Comparison of ENCODE assay signal across 1 cellular context in genomic region chr1:3482590-3482899, GRCh38.
TF ChIP-seq lines count a peak whose summit lies in the region.

No MANE protein-coding gene starts in this region.

TF ChIP-seq in HepG2, 621 proteins besides CTCF, POLR2A, EP300 and RAD21 (continued from another document and continues in another):
- no peak for TF ChIP-seq ATF2 (CRISPR knock-in tag; IDR thresholded peaks at IDR 0.05)
- TF ChIP-seq AKAP8 (CRISPR knock-in tag; IDR thresholded peaks at IDR 0.05) = 0 out of 2 replicates have a peak, but pooled peaks have one; percentile 24
- TF ChIP-seq ZNF563 (CRISPR knock-in tag; IDR thresholded peaks at IDR 0.05) = no peak
- TF ChIP-seq, protein P1, sequence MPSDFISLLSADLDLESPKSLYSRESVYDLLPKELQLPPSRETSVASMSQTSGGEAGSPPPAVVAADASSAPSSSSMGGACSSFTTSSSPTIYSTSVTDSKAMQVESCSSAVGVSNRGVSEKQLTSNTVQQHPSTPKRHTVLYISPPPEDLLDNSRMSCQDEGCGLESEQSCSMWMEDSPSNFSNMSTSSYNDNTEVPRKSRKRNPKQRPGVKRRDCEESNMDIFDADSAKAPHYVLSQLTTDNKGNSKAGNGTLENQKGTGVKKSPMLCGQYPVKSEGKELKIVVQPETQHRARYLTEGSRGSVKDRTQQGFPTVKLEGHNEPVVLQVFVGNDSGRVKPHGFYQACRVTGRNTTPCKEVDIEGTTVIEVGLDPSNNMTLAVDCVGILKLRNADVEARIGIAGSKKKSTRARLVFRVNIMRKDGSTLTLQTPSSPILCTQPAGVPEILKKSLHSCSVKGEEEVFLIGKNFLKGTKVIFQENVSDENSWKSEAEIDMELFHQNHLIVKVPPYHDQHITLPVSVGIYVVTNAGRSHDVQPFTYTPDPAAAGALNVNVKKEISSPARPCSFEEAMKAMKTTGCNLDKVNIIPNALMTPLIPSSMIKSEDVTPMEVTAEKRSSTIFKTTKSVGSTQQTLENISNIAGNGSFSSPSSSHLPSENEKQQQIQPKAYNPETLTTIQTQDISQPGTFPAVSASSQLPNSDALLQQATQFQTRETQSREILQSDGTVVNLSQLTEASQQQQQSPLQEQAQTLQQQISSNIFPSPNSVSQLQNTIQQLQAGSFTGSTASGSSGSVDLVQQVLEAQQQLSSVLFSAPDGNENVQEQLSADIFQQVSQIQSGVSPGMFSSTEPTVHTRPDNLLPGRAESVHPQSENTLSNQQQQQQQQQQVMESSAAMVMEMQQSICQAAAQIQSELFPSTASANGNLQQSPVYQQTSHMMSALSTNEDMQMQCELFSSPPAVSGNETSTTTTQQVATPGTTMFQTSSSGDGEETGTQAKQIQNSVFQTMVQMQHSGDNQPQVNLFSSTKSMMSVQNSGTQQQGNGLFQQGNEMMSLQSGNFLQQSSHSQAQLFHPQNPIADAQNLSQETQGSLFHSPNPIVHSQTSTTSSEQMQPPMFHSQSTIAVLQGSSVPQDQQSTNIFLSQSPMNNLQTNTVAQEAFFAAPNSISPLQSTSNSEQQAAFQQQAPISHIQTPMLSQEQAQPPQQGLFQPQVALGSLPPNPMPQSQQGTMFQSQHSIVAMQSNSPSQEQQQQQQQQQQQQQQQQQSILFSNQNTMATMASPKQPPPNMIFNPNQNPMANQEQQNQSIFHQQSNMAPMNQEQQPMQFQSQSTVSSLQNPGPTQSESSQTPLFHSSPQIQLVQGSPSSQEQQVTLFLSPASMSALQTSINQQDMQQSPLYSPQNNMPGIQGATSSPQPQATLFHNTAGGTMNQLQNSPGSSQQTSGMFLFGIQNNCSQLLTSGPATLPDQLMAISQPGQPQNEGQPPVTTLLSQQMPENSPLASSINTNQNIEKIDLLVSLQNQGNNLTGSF (CRISPR knock-in tag; IDR thresholded peaks at IDR 0.05) = no peak
- TF ChIP-seq, protein P2, sequence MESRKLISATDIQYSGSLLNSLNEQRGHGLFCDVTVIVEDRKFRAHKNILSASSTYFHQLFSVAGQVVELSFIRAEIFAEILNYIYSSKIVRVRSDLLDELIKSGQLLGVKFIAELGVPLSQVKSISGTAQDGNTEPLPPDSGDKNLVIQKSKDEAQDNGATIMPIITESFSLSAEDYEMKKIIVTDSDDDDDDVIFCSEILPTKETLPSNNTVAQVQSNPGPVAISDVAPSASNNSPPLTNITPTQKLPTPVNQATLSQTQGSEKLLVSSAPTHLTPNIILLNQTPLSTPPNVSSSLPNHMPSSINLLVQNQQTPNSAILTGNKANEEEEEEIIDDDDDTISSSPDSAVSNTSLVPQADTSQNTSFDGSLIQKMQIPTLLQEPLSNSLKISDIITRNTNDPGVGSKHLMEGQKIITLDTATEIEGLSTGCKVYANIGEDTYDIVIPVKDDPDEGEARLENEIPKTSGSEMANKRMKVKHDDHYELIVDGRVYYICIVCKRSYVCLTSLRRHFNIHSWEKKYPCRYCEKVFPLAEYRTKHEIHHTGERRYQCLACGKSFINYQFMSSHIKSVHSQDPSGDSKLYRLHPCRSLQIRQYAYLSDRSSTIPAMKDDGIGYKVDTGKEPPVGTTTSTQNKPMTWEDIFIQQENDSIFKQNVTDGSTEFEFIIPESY (CRISPR knock-in tag; IDR thresholded peaks at IDR 0.05) = no peak
- TF ChIP-seq RBFOX2 (IDR thresholded peaks at IDR 0.05; ENCODE audit: low read depth, low read length) = peak; percentile 26
- peak; percentile 55; the same call in 1 of the 2 replicates for TF ChIP-seq PATZ1 (CRISPR knock-in tag; IDR thresholded peaks at IDR 0.05)
- no peak for TF ChIP-seq ELF1 (CRISPR knock-in tag; IDR thresholded peaks at IDR 0.05)
- no peak for TF ChIP-seq ATAD3A (CRISPR knock-in tag; IDR thresholded peaks at IDR 0.05)
- no peak for TF ChIP-seq ZNF639 (CRISPR knock-in tag; conservative IDR thresholded peaks at IDR 0.05)
- TF ChIP-seq ZNF780A (CRISPR knock-in tag; IDR thresholded peaks at IDR 0.05) = no peak
- TF ChIP-seq PCBP1 (IDR thresholded peaks at IDR 0.05; ENCODE audit: borderline replicate concordance, low read depth, low read length) = peak; percentile 72; the same call in 1 of the 2 replicates
- TF ChIP-seq ZNF768 (CRISPR knock-in tag; IDR thresholded peaks at IDR 0.05) = no peak
- TF ChIP-seq XRCC5 (optimal IDR thresholded peaks at IDR 0.05; ENCODE audit: low read length) = peak; percentile 45
- TF ChIP-seq THRA (CRISPR knock-in tag; IDR thresholded peaks at IDR 0.05; ENCODE audit: borderline replicate concordance) = peak; percentile 27; the same call in 1 of the 2 replicates
- no peak for TF ChIP-seq ZNF772 (CRISPR knock-in tag; IDR thresholded peaks at IDR 0.05)
- TF ChIP-seq, protein P3, sequence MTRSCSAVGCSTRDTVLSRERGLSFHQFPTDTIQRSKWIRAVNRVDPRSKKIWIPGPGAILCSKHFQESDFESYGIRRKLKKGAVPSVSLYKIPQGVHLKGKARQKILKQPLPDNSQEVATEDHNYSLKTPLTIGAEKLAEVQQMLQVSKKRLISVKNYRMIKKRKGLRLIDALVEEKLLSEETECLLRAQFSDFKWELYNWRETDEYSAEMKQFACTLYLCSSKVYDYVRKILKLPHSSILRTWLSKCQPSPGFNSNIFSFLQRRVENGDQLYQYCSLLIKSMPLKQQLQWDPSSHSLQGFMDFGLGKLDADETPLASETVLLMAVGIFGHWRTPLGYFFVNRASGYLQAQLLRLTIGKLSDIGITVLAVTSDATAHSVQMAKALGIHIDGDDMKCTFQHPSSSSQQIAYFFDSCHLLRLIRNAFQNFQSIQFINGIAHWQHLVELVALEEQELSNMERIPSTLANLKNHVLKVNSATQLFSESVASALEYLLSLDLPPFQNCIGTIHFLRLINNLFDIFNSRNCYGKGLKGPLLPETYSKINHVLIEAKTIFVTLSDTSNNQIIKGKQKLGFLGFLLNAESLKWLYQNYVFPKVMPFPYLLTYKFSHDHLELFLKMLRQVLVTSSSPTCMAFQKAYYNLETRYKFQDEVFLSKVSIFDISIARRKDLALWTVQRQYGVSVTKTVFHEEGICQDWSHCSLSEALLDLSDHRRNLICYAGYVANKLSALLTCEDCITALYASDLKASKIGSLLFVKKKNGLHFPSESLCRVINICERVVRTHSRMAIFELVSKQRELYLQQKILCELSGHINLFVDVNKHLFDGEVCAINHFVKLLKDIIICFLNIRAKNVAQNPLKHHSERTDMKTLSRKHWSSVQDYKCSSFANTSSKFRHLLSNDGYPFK (CRISPR knock-in tag; IDR thresholded peaks at IDR 0.05; ENCODE audit: borderline replicate concordance) = no peak
- no peak for TF ChIP-seq ARID5B (CRISPR knock-in tag; IDR thresholded peaks at IDR 0.05)
- TF ChIP-seq ZNF432 (CRISPR knock-in tag; IDR thresholded peaks at IDR 0.05; ENCODE audit: borderline replicate concordance) = no peak
- no peak for TF ChIP-seq MTA1 (CRISPR knock-in tag; IDR thresholded peaks at IDR 0.05; ENCODE audit: borderline replicate concordance)
- no peak for TF ChIP-seq FOXA1 (IDR thresholded peaks at IDR 0.05)
- no peak for TF ChIP-seq FOXA1 (CRISPR knock-in tag; IDR thresholded peaks at IDR 0.05)
- no peak for TF ChIP-seq SP5 (CRISPR knock-in tag; IDR thresholded peaks at IDR 0.05; ENCODE audit: borderline replicate concordance, low read depth)
- TF ChIP-seq AGO2 (optimal IDR thresholded peaks at IDR 0.05; ENCODE audit: low read depth, low read length) = peak; percentile 8
- no peak for TF ChIP-seq ZNF30 (CRISPR knock-in tag; IDR thresholded peaks at IDR 0.05)
